ENCODE assay signal across 9 cellular contexts in genomic region chr20:1327241-1327653, GRCh38. TPM values are rescaled to one million over a fixed set of nuclear protein-coding genes. Genes with fewer than 3 reads are reported as not detected.
DNase-seq lines count a peak whose midpoint lies in the region; ATAC-seq, FAIRE-seq and TF ChIP-seq lines count a peak whose summit lies in the region.
"Had no signal": no experiment of that assay in that cellular context is flagged by ENCODE, and none has a peak within 500 bp of the region (broad histone marks: within the 10 kb centered on the region; RNA-seq: fewer than 3 reads in every experiment).

No MANE protein-coding gene starts in this region.

- H4K5ac ChIP-seq in H1 (ENCODE audit: insufficient read length, low read depth, low read length): no peak overlapping the region

- H3F3A ChIP-seq in PC-9 (ENCODE audit: insufficient read depth, low read depth) (peaks cover 30% of the 10 kb centered on the region; the same call in 1 of the 2 replicates), neural cell (ENCODE audit: insufficient read depth, low read length, poor library complexity, severe bottlenecking) (no peaks in the 10 kb centered on the region)

- POLR2A ChIA-PET in CD4-positive, alpha-beta memory T cell (lab: Charles Lee; ENCODE audit: partially characterized antibody): no interaction called here
- POLR2A ChIA-PET in PC-9 (lab: Charles Lee; ENCODE audit: unreplicated experiment) (no interaction called here), H1 (lab: Charles Lee; ENCODE audit: partially characterized antibody) (interaction anchor here (0.9 to 6.5 kb wide), 8 partner anchors 8 to 64 kb away, joined by 3 to 34 read pairs (median 3); no protein-coding TSS in a partner anchor)

- H3K27me3 ChIP-seq in CD4-positive, alpha-beta memory T cell (ENCODE audit: insufficient read depth, low read length): no peaks in the 10 kb centered on the region
- H3K27me3 ChIP-seq in PC-9 (ENCODE audit: insufficient read depth, low read depth) (no peaks in the 10 kb centered on the region), H1 (replicated peaks in 1 of 4; ENCODE audit: control insufficient read depth in 3 of 4, extremely low read depth in 1 of 4, insufficient read depth in 3 of 4, low read length in 3 of 4) (no peaks in the 10 kb centered on the region), neural cell (ENCODE audit: insufficient read depth, low read depth, low read length) (no peaks in the 10 kb centered on the region)
- H3K27me3 ChIP-seq in effector memory CD4-positive, alpha-beta T cell (replicated peaks; ENCODE audit: control insufficient read depth, insufficient read depth, low read length, poor library complexity, severe bottlenecking): no peaks in the 10 kb centered on the region

- H3K79me2 ChIP-seq in PC-9 (ENCODE audit: low read depth) (peaks cover 64% of the 10 kb centered on the region), H1 (ENCODE audit: control insufficient read depth in 1 of 2, insufficient read depth in 2 of 2, low read length in 2 of 2) (peaks cover 22 to 53% of the 10 kb centered on the region in 2 experiments), neural cell (replicated peaks; ENCODE audit: insufficient read depth, low read length) (peaks cover 22% of the 10 kb centered on the region)

- H4K20me1 ChIP-seq in PC-9 (ENCODE audit: insufficient read depth) (peaks cover 5% of the 10 kb centered on the region; the same call in 1 of the 2 replicates), H1 (replicated peaks in 1 of 2; ENCODE audit: control insufficient read depth in 1 of 2, insufficient read depth in 2 of 2, low read length in 2 of 2) (peaks cover 4 to 34% of the 10 kb centered on the region in 2 experiments), neural cell (ENCODE audit: insufficient read depth) (no peaks in the 10 kb centered on the region)

- H2BK20ac ChIP-seq in H1 (ENCODE audit: low read length): no peak overlapping the region

- H3K18ac ChIP-seq in H1 (ENCODE audit: extremely low read depth, low read length): no peak overlapping the region

- H2BK5ac ChIP-seq in H1 (ENCODE audit: low read depth, low read length): no peak overlapping the region; the same call in 1 of the 2 replicates

- no peak overlapping the region for H3K9ac ChIP-seq in H1 (replicated peaks in 1 of 4; ENCODE audit: extremely low read depth in 1 of 4, low read depth in 3 of 4, low read length in 3 of 4)
- no peak overlapping the region for H3K9ac ChIP-seq in neural cell (ENCODE audit: low read length)

- ATAC-seq in GM18519 (IDR thresholded peaks at IDR 0.05; ENCODE audit: low FRiP score, unreplicated experiment): no peak
- no peak for ATAC-seq in GM19452 (IDR thresholded peaks at IDR 0.05; ENCODE audit: unreplicated experiment)

- H2AK5ac ChIP-seq in H1 (ENCODE audit: low read depth, low read length): no peak overlapping the region

- H3K27ac Mint-ChIP-seq in CD4-positive, alpha-beta memory T cell: peak overlapping the region in 1 of 7 donors; percentile 73

- H3K14ac ChIP-seq in H1 (ENCODE audit: insufficient read length): no peak overlapping the region

- H3K27me3 Mint-ChIP-seq in CD4-positive, alpha-beta memory T cell: no peaks in the 10 kb centered on the region

- no peaks in the 10 kb centered on the region for H3K9me3 Mint-ChIP-seq in CD4-positive, alpha-beta memory T cell

- TF ChIP-seq EP300 in H1 (IDR thresholded peaks at IDR 0.05; ENCODE audit: borderline replicate concordance in 1 of 2, low read depth in 2 of 2, low read length in 2 of 2) (no peak), neural cell (conservative IDR thresholded peaks at IDR 0.05; ENCODE audit: poor library complexity, severe bottlenecking) (no peak)

- TF ChIP-seq RAD21 in H1 (IDR thresholded peaks at IDR 0.05 in 1 of 2, conservative IDR thresholded peaks at IDR 0.05 in 1 of 2; ENCODE audit: low read depth in 2 of 2, low read length in 2 of 2): no peak
- TF ChIP-seq RAD21 in neural cell (conservative IDR thresholded peaks at IDR 0.05): no peak

- H3K4me3 ChIP-seq in CD4-positive, alpha-beta memory T cell (ENCODE audit: low read length in 2 of 2): no peak overlapping the region
- H3K4me3 ChIP-seq in PC-9 (no peak overlapping the region), H1 (ENCODE audit: extremely low read depth in 1 of 4, insufficient read depth in 2 of 4, low read depth in 3 of 4, low read length in 4 of 4) (no peak overlapping the region), neural cell (ENCODE audit: low read length) (peak overlapping the region; percentile 84)
- H3K4me3 ChIP-seq in effector memory CD4-positive, alpha-beta T cell (ENCODE audit: insufficient read depth, low read depth, low read length, poor library complexity, severe bottlenecking): no peak overlapping the region

- H3K23me2 ChIP-seq in H1 (ENCODE audit: low read depth, low read length): peaks cover 10% of the 10 kb centered on the region

- peaks cover 33% of the 10 kb centered on the region for H3K79me1 ChIP-seq in H1 (ENCODE audit: low read depth, low read length)

- H3K4me3 Mint-ChIP-seq in CD4-positive, alpha-beta memory T cell: peak overlapping the region in 5 of 8 donors; percentile 23 to 60 (median 55)

- H3K4me1 ChIP-seq in CD4-positive, alpha-beta memory T cell (ENCODE audit: insufficient read depth, low read length): peaks cover 46% of the 10 kb centered on the region
- H3K4me1 ChIP-seq in PC-9 (replicated peaks; ENCODE audit: insufficient read depth) (peaks cover 53% of the 10 kb centered on the region), H1 (replicated peaks in 1 of 4; ENCODE audit: control insufficient read depth in 3 of 4, insufficient read depth in 4 of 4, low read length in 3 of 4) (peaks cover 2 to 13% (median 5%) of the 10 kb centered on the region in 4 experiments; a peak in 6 of 7 replicates)
- peaks cover 28% of the 10 kb centered on the region for H3K4me1 ChIP-seq in effector memory CD4-positive, alpha-beta T cell (ENCODE audit: control insufficient read depth, insufficient read depth, low read length, poor library complexity, severe bottlenecking)

- no peak overlapping the region for H2AFZ ChIP-seq in PC-9
- H2AFZ ChIP-seq in H1 (ENCODE audit: low read length): no peak overlapping the region
- no peak overlapping the region for H2AFZ ChIP-seq in neural cell (ENCODE audit: low read depth, low read length)

- H3K4me2 ChIP-seq in PC-9: peak overlapping the region; percentile 79
- H3K4me2 ChIP-seq in H1 (ENCODE audit: insufficient read depth in 1 of 2, low read depth in 2 of 2, low read length in 2 of 2): no peak overlapping the region; a peak in 1 of 4 replicates
- H3K4me2 ChIP-seq in neural cell (ENCODE audit: low read length): no peak overlapping the region

- no peak overlapping the region for H3K4ac ChIP-seq in H1 (replicated peaks; ENCODE audit: insufficient read length, low read depth, low read length)

- BruUV-seq in PC-9 (replicated peaks; lab: Mats Ljungman, UMichigan): no TSS peak

- no peak overlapping the region for H3K23ac ChIP-seq in H1 (ENCODE audit: insufficient read length)

- no peak overlapping the region for H4K91ac ChIP-seq in H1 (replicated peaks; ENCODE audit: insufficient read length, low read length)

- no peak overlapping the region for H3K56ac ChIP-seq in H1 (replicated peaks; ENCODE audit: insufficient read length, low read depth, low read length)

- TF ChIP-seq CTCF in PC-9 (conservative IDR thresholded peaks at IDR 0.05) (no peak), H1 (IDR thresholded peaks at IDR 0.05; ENCODE audit: control extremely low read depth in 1 of 3, insufficient read depth in 1 of 3, low read depth in 1 of 3, low read length in 3 of 3) (no peak), neural cell (IDR thresholded peaks at IDR 0.05; ENCODE audit: poor library complexity, severe bottlenecking) (no peak)

- H3K27ac ChIP-seq in CD4-positive, alpha-beta memory T cell (ENCODE audit: low read depth, low read length): peak overlapping the region; percentile 98
- peak overlapping the region; percentile 79 for H3K27ac ChIP-seq in PC-9
- no peak overlapping the region for H3K27ac ChIP-seq in H1 (ENCODE audit: low read depth, low read length)
- H3K27ac ChIP-seq in neural cell (ENCODE audit: low read length): no peak overlapping the region
- no peak overlapping the region for H3K27ac ChIP-seq in effector memory CD4-positive, alpha-beta T cell (ENCODE audit: insufficient read depth, low read length, poor library complexity, severe bottlenecking)

- no peak for FAIRE-seq in H1 (lab: Jason Lieb, UNC)
- FAIRE-seq: GM18507 had no signal

- H2BK12ac ChIP-seq in H1 (ENCODE audit: low read depth, low read length): no peak overlapping the region

- CTCF ChIA-PET in CD4-positive, alpha-beta memory T cell (lab: Charles Lee; ENCODE audit: partially characterized antibody): interaction anchor here (0.9 to 1.3 kb wide), 3 partner anchors 110 to 450 kb away, joined by 3 to 4 read pairs (median 3); partner anchors contain the start of gene NSFL1C
- CTCF ChIA-PET in PC-9 (lab: Charles Lee) (no interaction called here), H1 (lab: Charles Lee; ENCODE audit: partially characterized antibody) (interaction anchor here (1.5 to 3.5 kb wide), 3 partner anchors 17 to 177 kb away, joined by 3 to 13 read pairs (median 6); no protein-coding TSS in a partner anchor)

- H3K9me2 ChIP-seq in PC-9 (ENCODE audit: insufficient read depth) (no peaks in the 10 kb centered on the region), neural cell (ENCODE audit: insufficient read depth, low read length) (no peaks in the 10 kb centered on the region)

- 88% methylated on average over 8 of the region's 8 CpGs; no CpG with 5 or more reads in 1 of the 2 experiments for WGBS in H1 (ENCODE audit: extremely low coverage in 1 of 2, insufficient coverage in 1 of 2, insufficient read length in 1 of 2, insufficient replicate concordance in 2 of 2, low coverage in 1 of 2, low lambda C conversion rate in 2 of 2, missing lambda C conversion rate in 1 of 2), 2 experiments

- no peak overlapping the region for H2BK15ac ChIP-seq in H1 (ENCODE audit: low read length)

- peaks cover 5 to 22% of the 10 kb centered on the region in 2 donors for H3K36me3 Mint-ChIP-seq in CD4-positive, alpha-beta memory T cell

- DNase-seq in CD4-positive, alpha-beta memory T cell: no peak
- DNase-seq in PC-9 (no peak), H1 (ENCODE audit: low read depth in 1 of 2, low spot score in 2 of 2) (peak in 1 of 2 experiments; percentile 27), retina (no peak)
- no peak for DNase-seq in effector memory CD4-positive, alpha-beta T cell

- intact Hi-C loops in CD4-positive, alpha-beta memory T cell (cut with micrococcal nuclease): no loop called here
- intact Hi-C loops in PC-9 (cut with micrococcal nuclease; ENCODE audit: unreplicated experiment): loop anchor here (5.0 to 10.0 kb wide), 4 partner anchors 50 to 478 kb away; no protein-coding TSS in a partner anchor

- H3K36me3 ChIP-seq in CD4-positive, alpha-beta memory T cell (ENCODE audit: insufficient read depth, low read length): no peaks in the 10 kb centered on the region
- H3K36me3 ChIP-seq in PC-9 (ENCODE audit: low read depth): peaks cover 8% of the 10 kb centered on the region; the same call in 1 of the 2 replicates
- peaks cover 0 to 3% (median 1%) of the 10 kb centered on the region in 4 experiments; a peak in 1 of 8 replicates for H3K36me3 ChIP-seq in H1 (ENCODE audit: control insufficient read depth in 2 of 4, insufficient read depth in 4 of 4, low read length in 3 of 4)
- no peaks in the 10 kb centered on the region for H3K36me3 ChIP-seq in neural cell (ENCODE audit: insufficient read depth, low read length)
- H3K36me3 ChIP-seq in effector memory CD4-positive, alpha-beta T cell (ENCODE audit: control insufficient read depth, insufficient read depth, low read length): no peaks in the 10 kb centered on the region

- no peak overlapping the region for H2BK120ac ChIP-seq in H1 (replicated peaks; ENCODE audit: low read depth, low read length)

- peaks cover 25 to 32% (median 30%) of the 10 kb centered on the region in 4 donors for H3K4me1 Mint-ChIP-seq in CD4-positive, alpha-beta memory T cell

- H3K9me3 ChIP-seq in CD4-positive, alpha-beta memory T cell (ENCODE audit: control insufficient read depth in 1 of 2, low read length in 2 of 2): no peaks in the 10 kb centered on the region
- H3K9me3 ChIP-seq in PC-9 (ENCODE audit: insufficient read depth, low read depth): no peaks in the 10 kb centered on the region
- no peaks in the 10 kb centered on the region for H3K9me3 ChIP-seq in H1 (ENCODE audit: insufficient read depth in 2 of 2, low read depth in 1 of 2, low read length in 1 of 2)
- no peaks in the 10 kb centered on the region for H3K9me3 ChIP-seq in neural cell (ENCODE audit: low read length)
- no peaks in the 10 kb centered on the region for H3K9me3 ChIP-seq in effector memory CD4-positive, alpha-beta T cell (ENCODE audit: control insufficient read depth, low read length)

- TF ChIP-seq POLR2A in H1 (IDR thresholded peaks at IDR 0.05; ENCODE audit: control extremely low read depth in 1 of 2, low read depth in 2 of 2, low read length in 2 of 2): no peak

- no peak overlapping the region for H4K8ac ChIP-seq in H1 (ENCODE audit: extremely low read depth, insufficient read depth, low read length)

RNA-seq across cellular contexts. Expression of gene SDCBP2, which starts 1.7 kb away (rescaled TPM):
- under 1 TPM; 0.61 to 0.94 TPM for total RNA-seq in CD4-positive, alpha-beta memory T cell
- 1 to 10 TPM; 1.5 to 2.2 TPM for polyA plus RNA-seq in CD4-positive, alpha-beta memory T cell
- total RNA-seq in PC-9 (2021): 12.3 and 14.8 TPM in 2 replicates
- 3.6 and 4.2 TPM in 2 replicates for total RNA-seq in H1 (2021; fragmentation: NEBNext Ultra II Directional; extraction: Animal tissue kit (Norgen Biotek cat#: 25700))
- polyA plus RNA-seq in H1 (2011; rRNA removed) (5.9 and 6.7 TPM in 2 replicates), neural cell (3.1 and 5.2 TPM in 2 replicates)
- polyA plus RNA-seq in H1 (2011; cell fraction: cytosol; rRNA removed): 7.0 TPM
- 5.8 TPM for polyA plus RNA-seq in H1 (2011; cell fraction: nucleus; rRNA removed)
- polyA plus RNA-seq in H1 (2012, experiment 1 of 2): 3.0 to 6.0 TPM (median 5.0 TPM) in 4 replicates
- 3.0 TPM for polyA plus RNA-seq in H1 (2012, experiment 2 of 2)
- 3.0 TPM for polyA plus RNA-seq in H1 (2013, experiment 1 of 2)
- polyA plus RNA-seq in H1 (2013, experiment 2 of 2): 2.9 TPM
- polyA minus RNA-seq in H1 (2011; rRNA and poly(A)+ RNA removed): 1.4 and 1.5 TPM in 2 replicates
- 2.7 TPM for polyA minus RNA-seq in H1 (2011; cell fraction: cytosol; rRNA and poly(A)+ RNA removed)
- polyA minus RNA-seq in H1 (2011; cell fraction: nucleus; rRNA and poly(A)+ RNA removed): 1.1 TPM
- 0.69 and 0.73 TPM in 2 replicates for polyA minus RNA-seq in neural cell

Comparison
In these comparisons a context has a peak if more than half of its experiments do, and no peak if none do; other contexts are left out.
1. H3K27ac ChIP-seq: peak in CD4-positive, alpha-beta memory T cell (single experiment) and PC-9 (single experiment); none in H1 (single experiment), neural cell (single experiment) and effector memory CD4-positive, alpha-beta T cell (single experiment).